Comparison of ENCODE assay signal across 16 cellular contexts in genomic region chr19:4452230-4452990, GRCh38.
"Had no signal": no experiment of that assay in that cellular context is flagged by ENCODE, and none has a peak within 500 bp of the region (broad histone marks: within the 10 kb centered on the region; RNA-seq: fewer than 3 reads in every experiment).

No MANE protein-coding gene starts in this region.

- DNase-seq: activated effector memory CD4-positive, alpha-beta T cell treated with anti-CD3 and anti-CD28 coated beads, Interleukin-2, amount 50 U/mL, for 16 hours; activated T-cell treated with anti-CD3 and anti-CD28 coated beads, Interleukin-2, amount 50 U/mL, for 4 hours; brain microvascular endothelial cell; cerebellar nuclear complex; dermis blood vessel endothelial cell; erythroblast; hypothalamus; naive B cell; sigmoid colon; stimulated activated CD4-positive, alpha-beta T cell treated with anti-CD3 and anti-CD28 coated beads, Interleukin-2, amount 100 ng/mL, for 24 hours; stimulated activated naive CD8-positive, alpha-beta T cell treated with anti-CD3 and anti-CD28 coated beads, Interleukin-15, Interleukin-2, amounts not matched to agents 100 U/mL and 50 U/mL, for 24 hours had no signal

- ATAC-seq: activated CD4-positive, CD25-positive, alpha-beta regulatory T cell treated with anti-CD3 and anti-CD28 coated beads, Interleukin-2, amount 50 U/mL, for 24 hours; activated T-cell treated with anti-CD3 and anti-CD28 coated beads, Interleukin-2, amount 50 U/mL, for 4 hours; stimulated activated naive CD8-positive, alpha-beta T cell treated with anti-CD3 and anti-CD28 coated beads, Interleukin-15, Interleukin-2, amounts not matched to agents 100 U/mL and 50 U/mL, for 24 hours had no signal

- H3K27me3 Mint-ChIP-seq: activated naive CD8-positive, alpha-beta T cell; naive B cell; progenitor cell of endocrine pancreas; type B pancreatic cell had no signal

- H3K9me3 Mint-ChIP-seq: activated T-cell treated with anti-CD3 and anti-CD28 coated beads, Interleukin-2, amount 50 U/mL, for 4 hours; naive B cell; type B pancreatic cell had no signal

- H3K27ac Mint-ChIP-seq: activated naive CD8-positive, alpha-beta T cell; progenitor cell of endocrine pancreas; type B pancreatic cell had no signal

- H3K4me3 ChIP-seq: sigmoid colon, suprapubic skin had no signal

- H3K27ac ChIP-seq: brain microvascular endothelial cell, sigmoid colon, suprapubic skin had no signal

- H3K9me3 ChIP-seq: sigmoid colon, suprapubic skin had no signal

- H3K4me3 Mint-ChIP-seq: activated naive CD8-positive, alpha-beta T cell; activated T-cell treated with anti-CD3 and anti-CD28 coated beads, Interleukin-2, amount 50 U/mL, for 4 hours; type B pancreatic cell had no signal

- H3K27me3 ChIP-seq: brain microvascular endothelial cell, sigmoid colon, suprapubic skin had no signal

- H3K36me3 Mint-ChIP-seq: activated naive CD8-positive, alpha-beta T cell; type B pancreatic cell had no signal
